ENCODE assay signal across 1 cellular context in the genomic region with DNA sequence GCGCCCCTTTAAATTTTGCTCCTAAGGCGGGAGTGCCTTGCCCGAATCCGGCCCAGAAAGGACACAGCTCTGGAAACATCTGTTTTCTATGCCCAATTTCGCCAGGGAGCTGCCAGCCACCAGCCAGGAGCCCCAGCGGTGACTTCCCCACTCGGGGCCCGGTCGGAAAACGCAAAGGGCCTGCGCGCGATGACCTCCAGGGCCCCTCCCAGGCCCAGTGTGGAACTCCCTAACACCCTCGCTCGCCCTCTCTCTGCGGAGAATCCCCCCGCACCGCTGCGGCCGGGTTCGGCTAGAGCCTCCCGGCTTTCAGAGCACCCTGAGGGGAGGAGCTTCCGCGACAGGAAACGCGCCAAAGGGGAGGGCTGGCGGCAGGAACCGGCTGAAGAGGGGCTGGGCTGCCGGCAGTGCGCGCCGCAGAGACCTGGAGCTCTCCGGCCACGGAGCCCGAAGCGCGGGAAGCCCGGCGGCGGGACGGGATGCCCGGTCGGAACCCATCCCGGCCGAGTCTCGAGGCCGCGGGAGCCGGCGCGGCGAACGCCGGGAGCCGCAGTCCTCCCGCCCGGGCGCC.
TF ChIP-seq lines count a peak whose summit lies in the region.

No MANE protein-coding gene starts in this region.

TF ChIP-seq in HEK293, 187 proteins besides CTCF, POLR2A, EP300 and RAD21 (continued from another document):
- TF ChIP-seq, protein P1, sequence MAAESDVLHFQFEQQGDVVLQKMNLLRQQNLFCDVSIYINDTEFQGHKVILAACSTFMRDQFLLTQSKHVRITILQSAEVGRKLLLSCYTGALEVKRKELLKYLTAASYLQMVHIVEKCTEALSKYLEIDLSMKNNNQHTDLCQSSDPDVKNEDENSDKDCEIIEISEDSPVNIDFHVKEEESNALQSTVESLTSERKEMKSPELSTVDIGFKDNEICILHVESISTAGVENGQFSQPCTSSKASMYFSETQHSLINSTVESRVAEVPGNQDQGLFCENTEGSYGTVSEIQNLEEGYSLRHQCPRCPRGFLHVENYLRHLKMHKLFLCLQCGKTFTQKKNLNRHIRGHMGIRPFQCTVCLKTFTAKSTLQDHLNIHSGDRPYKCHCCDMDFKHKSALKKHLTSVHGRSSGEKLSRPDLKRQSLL (tag by site-specific recombination; IDR thresholded peaks at IDR 0.05) = 0 out of 2 replicates have a peak, but pooled peaks have one; percentile 30
- TF ChIP-seq ZNF558 (tag by site-specific recombination; IDR thresholded peaks at IDR 0.05) = no peak
- TF ChIP-seq ZNF473 (tag by site-specific recombination; IDR thresholded peaks at IDR 0.05) = no peak
- no peak for TF ChIP-seq ZNF155 (tag by site-specific recombination; IDR thresholded peaks at IDR 0.05)
- TF ChIP-seq, protein P2, sequence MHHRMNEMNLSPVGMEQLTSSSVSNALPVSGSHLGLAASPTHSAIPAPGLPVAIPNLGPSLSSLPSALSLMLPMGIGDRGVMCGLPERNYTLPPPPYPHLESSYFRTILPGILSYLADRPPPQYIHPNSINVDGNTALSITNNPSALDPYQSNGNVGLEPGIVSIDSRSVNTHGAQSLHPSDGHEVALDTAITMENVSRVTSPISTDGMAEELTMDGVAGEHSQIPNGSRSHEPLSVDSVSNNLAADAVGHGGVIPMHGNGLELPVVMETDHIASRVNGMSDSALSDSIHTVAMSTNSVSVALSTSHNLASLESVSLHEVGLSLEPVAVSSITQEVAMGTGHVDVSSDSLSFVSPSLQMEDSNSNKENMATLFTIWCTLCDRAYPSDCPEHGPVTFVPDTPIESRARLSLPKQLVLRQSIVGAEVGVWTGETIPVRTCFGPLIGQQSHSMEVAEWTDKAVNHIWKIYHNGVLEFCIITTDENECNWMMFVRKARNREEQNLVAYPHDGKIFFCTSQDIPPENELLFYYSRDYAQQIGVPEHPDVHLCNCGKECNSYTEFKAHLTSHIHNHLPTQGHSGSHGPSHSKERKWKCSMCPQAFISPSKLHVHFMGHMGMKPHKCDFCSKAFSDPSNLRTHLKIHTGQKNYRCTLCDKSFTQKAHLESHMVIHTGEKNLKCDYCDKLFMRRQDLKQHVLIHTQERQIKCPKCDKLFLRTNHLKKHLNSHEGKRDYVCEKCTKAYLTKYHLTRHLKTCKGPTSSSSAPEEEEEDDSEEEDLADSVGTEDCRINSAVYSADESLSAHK (tag by site-specific recombination; IDR thresholded peaks at IDR 0.05) = no peak
- TF ChIP-seq ZSCAN30 (tag by site-specific recombination; IDR thresholded peaks at IDR 0.05) = peak; percentile 69; the same call in 1 of the 2 replicates
- no peak for TF ChIP-seq HOXD13 (CRISPR knock-in tag; IDR thresholded peaks at IDR 0.05; ENCODE audit: borderline replicate concordance)
- no peak; the same call in 1 of the 2 replicates for TF ChIP-seq EGR2 (tag by site-specific recombination; IDR thresholded peaks at IDR 0.05; ENCODE audit: low read depth)
- no peak for TF ChIP-seq GFI1B (tag by site-specific recombination; IDR thresholded peaks at IDR 0.05)
- no peak for TF ChIP-seq ZNF223 (tag by site-specific recombination; IDR thresholded peaks at IDR 0.05)
- TF ChIP-seq ZNF37A (tag by site-specific recombination; IDR thresholded peaks at IDR 0.05) = no peak
- TF ChIP-seq, protein P3, sequence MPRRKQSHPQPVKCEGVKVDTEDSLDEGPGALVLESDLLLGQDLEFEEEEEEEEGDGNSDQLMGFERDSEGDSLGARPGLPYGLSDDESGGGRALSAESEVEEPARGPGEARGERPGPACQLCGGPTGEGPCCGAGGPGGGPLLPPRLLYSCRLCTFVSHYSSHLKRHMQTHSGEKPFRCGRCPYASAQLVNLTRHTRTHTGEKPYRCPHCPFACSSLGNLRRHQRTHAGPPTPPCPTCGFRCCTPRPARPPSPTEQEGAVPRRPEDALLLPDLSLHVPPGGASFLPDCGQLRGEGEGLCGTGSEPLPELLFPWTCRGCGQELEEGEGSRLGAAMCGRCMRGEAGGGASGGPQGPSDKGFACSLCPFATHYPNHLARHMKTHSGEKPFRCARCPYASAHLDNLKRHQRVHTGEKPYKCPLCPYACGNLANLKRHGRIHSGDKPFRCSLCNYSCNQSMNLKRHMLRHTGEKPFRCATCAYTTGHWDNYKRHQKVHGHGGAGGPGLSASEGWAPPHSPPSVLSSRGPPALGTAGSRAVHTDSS (tag by site-specific recombination; IDR thresholded peaks at IDR 0.05) = no peak
- TF ChIP-seq ZXDB (tag by site-specific recombination; IDR thresholded peaks at IDR 0.05) = peak; percentile 21; the same call in 1 of the 2 replicates
- no peak for TF ChIP-seq ZBTB1 (tag by site-specific recombination; IDR thresholded peaks at IDR 0.05)
- TF ChIP-seq GLIS2 (tag by site-specific recombination; IDR thresholded peaks at IDR 0.05) = peak; percentile 38; the same call in 1 of the 2 replicates
- TF ChIP-seq PRDM1 (tag by site-specific recombination; IDR thresholded peaks at IDR 0.05) = no peak
- no peak for TF ChIP-seq ZNF837 (tag by site-specific recombination; IDR thresholded peaks at IDR 0.05)
